In the genomic region with DNA sequence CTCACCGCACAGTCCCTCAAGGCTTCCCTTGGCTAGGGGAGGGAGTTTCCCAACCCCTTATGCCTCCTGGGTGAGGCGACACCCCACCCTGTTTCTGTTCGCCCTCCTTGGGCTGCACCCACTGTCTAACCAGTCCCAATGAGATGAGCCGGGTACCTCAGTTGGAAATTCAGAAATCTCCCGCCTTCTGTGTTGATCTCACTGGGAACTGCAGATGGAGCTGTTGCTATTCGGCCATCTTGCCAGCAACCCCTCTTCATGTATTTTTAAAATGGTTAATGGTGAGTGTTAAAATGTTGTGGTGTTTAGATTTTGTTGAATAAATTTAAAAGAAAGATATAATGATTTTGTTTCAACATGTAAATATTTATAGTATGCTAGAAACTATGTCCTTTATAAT, we compare ENCODE assay signal across 10 cellular contexts. TPM values are rescaled to one million over a fixed set of nuclear protein-coding genes. Genes with fewer than 3 reads are reported as not detected.
DNase-seq lines count a peak whose midpoint lies in the region; ATAC-seq, FAIRE-seq and TF ChIP-seq lines count a peak whose summit lies in the region.
"Had no signal": no experiment of that assay in that cellular context is flagged by ENCODE, and none has a peak within 500 bp of the region (broad histone marks: within the 10 kb centered on the region; RNA-seq: fewer than 3 reads in every experiment).

No MANE protein-coding gene starts in this region.

- no TSS peak for BruUV-seq in Panc1 (replicated peaks; lab: Mats Ljungman, UMichigan)

- TF ChIP-seq CTCF in Panc1 (IDR thresholded peaks at IDR 0.05) (peak; percentile 74), ovary (IDR thresholded peaks at IDR 0.05) (no peak), adrenal gland (IDR thresholded peaks at IDR 0.05) (peak in 1 of 6 experiments; percentile 8), natural killer cell (IDR thresholded peaks at IDR 0.05) (no peak)

- H3K4me3 ChIP-seq in Panc1 (ENCODE audit: low read depth in 2 of 2, low read length in 2 of 2) (no peak overlapping the region), ovary (no peak overlapping the region), adrenal gland (no peak overlapping the region)
- H3K4me3 ChIP-seq: BLaER1 treated with 17β-estradiol and CSF1 and Interleukin-3, amounts not matched to agents 10 nM and 100 nM had no signal

- peaks cover 32% of the 10 kb centered on the region for H3K4me1 Mint-ChIP-seq in activated naive CD4-positive, alpha-beta T cell treated with anti-CD3 and anti-CD28 coated beads for 36 hours (ENCODE audit: low read depth)
- peaks cover 35 to 37% of the 10 kb centered on the region in 2 donors for H3K4me1 Mint-ChIP-seq in natural killer cell

- no peak overlapping the region for H3K27ac Mint-ChIP-seq in activated naive CD4-positive, alpha-beta T cell treated with anti-CD3 and anti-CD28 coated beads for 36 hours
- no peak overlapping the region for H3K27ac Mint-ChIP-seq in activated naive CD4-positive, alpha-beta T cell treated with anti-CD3 and anti-CD28 coated beads, Interleukin-2, amount 50 U/mL, for 72 hours
- H3K27ac Mint-ChIP-seq in natural killer cell, result no peak overlapping the region

- H3K27ac ChIP-seq in Panc1 (ENCODE audit: low read length) (no peak overlapping the region; the same call in 1 of the 2 replicates), ovary (no peak overlapping the region), adrenal gland (no peak overlapping the region)
- H3K27ac ChIP-seq: BLaER1 treated with 17β-estradiol and CSF1 and Interleukin-3, amounts not matched to agents 10 nM and 100 nM had no signal

- H3K9me3 ChIP-seq in Panc1 (ENCODE audit: control insufficient read depth, insufficient read depth, low read depth, low read length) (no peaks in the 10 kb centered on the region), ovary (no peaks in the 10 kb centered on the region), adrenal gland (replicated peaks in 1 of 3) (no peaks in the 10 kb centered on the region)

- CTCF ChIA-PET in activated naive CD4-positive, alpha-beta T cell treated with anti-CD3 and anti-CD28 coated beads for 36 hours (lab: Charles Lee), result interaction anchor here (1.0 kb wide), 1 partner anchor 9 kb away, joined by 3 read pairs; no protein-coding TSS in a partner anchor
- CTCF ChIA-PET in Panc1 (lab: Charles Lee), result no interaction called here

- intact Hi-C loops in activated naive CD4-positive, alpha-beta T cell treated with anti-CD3 and anti-CD28 coated beads for 36 hours (cut with micrococcal nuclease), result no loop called here
- intact Hi-C loops in Panc1 (cut with micrococcal nuclease; ENCODE audit: unreplicated experiment) (no loop called here), ovary (cut with DNase I) (no loop called here), adrenal gland (cut with DNase I) (no loop called here), natural killer cell (cut with micrococcal nuclease) (no loop called here)

- H3K27me3 ChIP-seq in Panc1 (ENCODE audit: control insufficient read depth, insufficient read depth, low read length) (no peaks in the 10 kb centered on the region), ovary (no peaks in the 10 kb centered on the region), adrenal gland (no peaks in the 10 kb centered on the region)
- H3K27me3 ChIP-seq: BLaER1 treated with 17β-estradiol and CSF1 and Interleukin-3, amounts not matched to agents 10 nM and 100 nM had no signal

- no peaks in the 10 kb centered on the region for H3K27me3 Mint-ChIP-seq in activated naive CD4-positive, alpha-beta T cell treated with anti-CD3 and anti-CD28 coated beads for 36 hours (ENCODE audit: low read depth)
- no peaks in the 10 kb centered on the region for H3K27me3 Mint-ChIP-seq in natural killer cell (ENCODE audit: low read depth in 2 of 2)

- TF ChIP-seq EP300 in ovary (IDR thresholded peaks at IDR 0.05), result no peak

- peak; percentile 27 for DNase-seq in activated naive CD4-positive, alpha-beta T cell treated with anti-CD3 and anti-CD28 coated beads for 36 hours
- no peak for DNase-seq in activated naive CD4-positive, alpha-beta T cell treated with anti-CD3 and anti-CD28 coated beads, Interleukin-2, amount 50 U/mL, for 72 hours (ENCODE audit: low spot score in 2 of 2)
- DNase-seq in Panc1 (ENCODE audit: low read depth, low spot score) (no peak), retina (peak; percentile 19), ovary (no peak), adrenal gland (no peak), natural killer cell (no peak)
- DNase-seq: T-helper 2 cell had no signal

- WGBS in ovary, 3 donors, result 77 to 87% (median 85%) methylated on average over 6 of the region's 6 CpGs
- 87 to 94% (median 92%) methylated on average over 6 of the region's 6 CpGs for WGBS in adrenal gland, 4 donors

- no peak for TF ChIP-seq POLR2A in ovary (IDR thresholded peaks at IDR 0.05)
- TF ChIP-seq POLR2A in adrenal gland (IDR thresholded peaks at IDR 0.05), result no peak

- FAIRE-seq in endometrium (lab: Jason Lieb, UNC), result peak; percentile 71

- ATAC-seq in activated naive CD4-positive, alpha-beta T cell treated with anti-CD3 and anti-CD28 coated beads, Interleukin-2, amount 50 U/mL, for 72 hours, result no peak
- peak; percentile 58; the same call in 1 of the 2 replicates for ATAC-seq in Panc1
- no peak for ATAC-seq in natural killer cell

- H3K9me3 Mint-ChIP-seq in activated naive CD4-positive, alpha-beta T cell treated with anti-CD3 and anti-CD28 coated beads for 36 hours, result peaks cover 24% of the 10 kb centered on the region
- H3K9me3 Mint-ChIP-seq in activated naive CD4-positive, alpha-beta T cell treated with anti-CD3 and anti-CD28 coated beads, Interleukin-2, amount 50 U/mL, for 72 hours, result peaks cover 8 to 26% of the 10 kb centered on the region in 2 donors
- H3K9me3 Mint-ChIP-seq in natural killer cell, result peaks cover 4 to 8% of the 10 kb centered on the region in 2 donors

- H3K4me1 ChIP-seq in Panc1 (ENCODE audit: control insufficient read depth, insufficient read depth, low read length), result peaks cover 7% of the 10 kb centered on the region; the same call in 1 of the 2 replicates
- peaks cover 3% of the 10 kb centered on the region for H3K4me1 ChIP-seq in ovary (ENCODE audit: insufficient read depth)
- H3K4me1 ChIP-seq in adrenal gland (replicated peaks in 1 of 2), result peaks cover 0 to 7% of the 10 kb centered on the region in 2 donors
- H3K4me1 ChIP-seq: BLaER1 treated with 17β-estradiol and CSF1 and Interleukin-3, amounts not matched to agents 10 nM and 100 nM had no signal

- H3K36me3 Mint-ChIP-seq in activated naive CD4-positive, alpha-beta T cell treated with anti-CD3 and anti-CD28 coated beads for 36 hours (ENCODE audit: low read depth), result peaks cover 19% of the 10 kb centered on the region
- peaks cover 18 to 28% of the 10 kb centered on the region in 2 donors for H3K36me3 Mint-ChIP-seq in activated naive CD4-positive, alpha-beta T cell treated with anti-CD3 and anti-CD28 coated beads, Interleukin-2, amount 50 U/mL, for 72 hours
- H3K36me3 Mint-ChIP-seq in natural killer cell, result peaks cover 14% of the 10 kb centered on the region

- H3K36me3 ChIP-seq in Panc1 (ENCODE audit: control insufficient read depth, insufficient read depth, low read length) (no peaks in the 10 kb centered on the region), ovary (no peaks in the 10 kb centered on the region), adrenal gland (replicated peaks in 1 of 2) (no peaks in the 10 kb centered on the region)
- H3K36me3 ChIP-seq: BLaER1 treated with 17β-estradiol and CSF1 and Interleukin-3, amounts not matched to agents 10 nM and 100 nM had no signal

- H3K4me3 Mint-ChIP-seq in activated naive CD4-positive, alpha-beta T cell treated with anti-CD3 and anti-CD28 coated beads for 36 hours, result no peak overlapping the region
- H3K4me3 Mint-ChIP-seq in natural killer cell, result no peak overlapping the region

- in situ Hi-C loops in Panc1 (cut with HindIII; ENCODE audit: low pct_unique_long_range_greater_than_20kb, low sequenced_read_pairs), result no loop called here

- POLR2A ChIA-PET in Panc1 (lab: Charles Lee), result no interaction called here

RNA-seq across cellular contexts. Expression of gene UMAD1, which starts 22.0 kb away (rescaled TPM):
- total RNA-seq in activated naive CD4-positive, alpha-beta T cell treated with anti-CD3 and anti-CD28 coated beads for 36 hours, result 10 to 100 TPM; 13.8 to 14.3 TPM
- total RNA-seq in activated naive CD4-positive, alpha-beta T cell treated with anti-CD3 and anti-CD28 coated beads, Interleukin-2, amount 50 U/mL, for 72 hours, result 10 to 100 TPM; 11.8 to 13.0 TPM
- total RNA-seq in Panc1 (2021; ENCODE audit: unreplicated experiment), result 19.9 TPM
- 18.2 TPM for polyA plus RNA-seq in Panc1 (2012; ENCODE audit: insufficient read length)
- 10 to 100 TPM; 10.4 to 19.1 (median 16.2) TPM for total RNA-seq in ovary
- 10 to 100 TPM; 12.6 to 16.6 TPM for polyA plus RNA-seq in ovary
- 10 to 100 TPM; 16.7 to 77.4 (median 24.4) TPM for total RNA-seq in adrenal gland
- polyA plus RNA-seq in adrenal gland, result 10 to 100 TPM in 1 of 3 donors, 1 to 10 TPM in 2; 7.4 to 33.3 (median 9.0) TPM
- 10 to 100 TPM; 12.3 to 16.5 (median 14.6) TPM for total RNA-seq in natural killer cell

RNA-seq across cellular contexts. Expression of gene RPA3, which starts 55.9 kb away (rescaled TPM):
- 100 to 1,000 TPM; 219 to 223 TPM for total RNA-seq in activated naive CD4-positive, alpha-beta T cell treated with anti-CD3 and anti-CD28 coated beads for 36 hours
- total RNA-seq in activated naive CD4-positive, alpha-beta T cell treated with anti-CD3 and anti-CD28 coated beads, Interleukin-2, amount 50 U/mL, for 72 hours, result 100 to 1,000 TPM; 150 to 163 TPM
- total RNA-seq in Panc1 (2021; ENCODE audit: unreplicated experiment) (93.5 TPM), ovary (10 to 100 TPM in 6 of 7 donors, 1 to 10 TPM in 1; 8.6 to 28.6 (median 17.8) TPM), adrenal gland (10 to 100 TPM; 15.3 to 49.4 (median 32.7) TPM), natural killer cell (10 to 100 TPM; 14.2 to 25.9 (median 22.6) TPM)
- polyA plus RNA-seq in Panc1 (2012; ENCODE audit: insufficient read length), result 49.1 TPM
- polyA plus RNA-seq in ovary (10 to 100 TPM; 16.8 to 22.2 TPM), adrenal gland (10 to 100 TPM; 19.6 to 31.4 (median 27.6) TPM)

Comparison
In these comparisons a context has a peak if more than half of its experiments do, and no peak if none do; other contexts are left out.
1. DNase-seq: peak in activated naive CD4-positive, alpha-beta T cell treated with anti-CD3 and anti-CD28 coated beads for 36 hours (single experiment) and retina (single experiment); none in activated naive CD4-positive, alpha-beta T cell treated with anti-CD3 and anti-CD28 coated beads, Interleukin-2, amount 50 U/mL, for 72 hours (0 of 2), Panc1 (single experiment), ovary (0 of 5), adrenal gland (0 of 7) and natural killer cell (single experiment).